16 cellular contexts compared by ENCODE assay signal in genomic region chr7:158955146-158955870, GRCh38.
"Had no signal": no experiment of that assay in that cellular context is flagged by ENCODE, and none has a peak within 500 bp of the region (broad histone marks: within the 10 kb centered on the region; RNA-seq: fewer than 3 reads in every experiment).

No MANE protein-coding gene starts in this region.

- DNase-seq: activated CD4-positive, alpha-beta T cell treated with anti-CD3 and anti-CD28 coated beads, Interleukin-2, amount 50 U/mL, for 1 hour; activated gamma-delta T cell treated with Interleukin-2 at 50 U/mL for 16 hours; amygdala; central memory CD4-positive, alpha-beta T cell; hypothalamus; kidney glomerular epithelial cell; mesendoderm; stimulated activated CD4-positive, alpha-beta T cell treated with anti-CD3 and anti-CD28 coated beads, Interleukin-12 subunit alpha, Interleukin-12 subunit beta, amount 100 ng/mL, for 4 hours; stimulated activated CD4-positive, alpha-beta T cell treated with anti-CD3 and anti-CD28 coated beads, Interleukin-2, amount 100 ng/mL, for 24 hours; T-helper 9 cell had no signal

- H3K4me3 ChIP-seq: coronary artery, esophagus muscularis mucosa, thoracic aorta had no signal

- ATAC-seq: activated CD4-positive, CD25-positive, alpha-beta regulatory T cell treated with anti-CD3 and anti-CD28 coated beads, Interleukin-2, amount 50 U/mL, for 24 hours; natural killer cell treated with Interleukin-12 subunit alpha and Interleukin-12 subunit beta and Interleukin-15 and Interleukin-18, amount 100 ng/mL, for 72 hours; stimulated activated effector memory CD8-positive, alpha-beta T cell treated with anti-CD3 and anti-CD28 coated beads, Interleukin-12 subunit alpha, Interleukin-12 subunit beta, amount 100 ng/mL, for 72 hours had no signal

- H3K27ac ChIP-seq: coronary artery, esophagus muscularis mucosa, thoracic aorta had no signal

- H3K36me3 ChIP-seq: thoracic aorta had no signal
